26 cellular contexts compared by ENCODE assay signal in the genomic region with DNA sequence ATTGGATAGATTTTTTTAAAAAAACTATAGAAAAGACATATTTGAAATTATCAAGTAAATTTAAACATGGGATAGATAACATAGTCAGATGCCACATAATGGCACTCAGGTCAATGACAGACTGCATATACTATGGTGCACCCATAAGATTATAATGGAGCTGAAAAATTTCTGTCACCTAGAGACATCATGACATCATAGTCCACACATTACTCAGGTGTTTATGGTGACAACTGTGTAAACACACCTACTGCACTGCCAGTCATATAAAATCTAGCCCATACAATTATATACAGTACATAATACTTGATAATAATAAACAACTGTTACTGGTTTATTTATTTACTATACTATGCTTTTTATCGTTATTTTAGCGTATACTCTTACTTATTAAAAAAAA.
"Had no signal": no experiment of that assay in that cellular context is flagged by ENCODE, and none has a peak within 500 bp of the region (broad histone marks: within the 10 kb centered on the region; RNA-seq: fewer than 3 reads in every experiment).

No MANE protein-coding gene starts in this region.

- H3K4me3 ChIP-seq: left lung, lower lobe of right lung, ovary, right atrium auricular region, skin epidermis, stomach, testis, thyroid gland, transverse colon, upper lobe of left lung, vagina had no signal

- ATAC-seq: left cardiac atrium; left lung; lower lobe of right lung; natural killer cell treated with Interleukin-12 subunit alpha and Interleukin-12 subunit beta and Interleukin-15 and Interleukin-18, amount 100 ng/mL, for 72 hours; sciatic nerve; stimulated activated naive B cell treated with anti-CD40 and anti-IgM and Interleukin-4, amounts not matched to agents 10 μg/mL and 1 μg/mL and 100 μg/mL, for 72 hours; stimulated activated naive CD8-positive, alpha-beta T cell treated with anti-CD3 and anti-CD28 coated beads, Interleukin-15, Interleukin-2, amounts not matched to agents 100 U/mL and 50 U/mL, for 24 hours had no signal

- H3K27me3 Mint-ChIP-seq: naive B cell; natural killer cell treated with Interleukin-12 subunit alpha and Interleukin-12 subunit beta and Interleukin-15 and Interleukin-18, amount 100 ng/mL, for 72 hours; progenitor cell of endocrine pancreas; stimulated activated naive B cell treated with anti-CD40 and anti-IgM and Interleukin-4, amounts not matched to agents 10 μg/mL and 1 μg/mL and 100 μg/mL, for 72 hours had no signal

- H3K27me3 ChIP-seq: left lung, ovary, right atrium auricular region, stomach, testis, thyroid gland, transverse colon, upper lobe of left lung, vagina had no signal

- H3K4me3 Mint-ChIP-seq: naive B cell; natural killer cell treated with Interleukin-12 subunit alpha and Interleukin-12 subunit beta and Interleukin-15 and Interleukin-18, amount 100 ng/mL, for 72 hours; stimulated activated naive B cell treated with anti-CD40 and anti-IgM and Interleukin-4, amounts not matched to agents 10 μg/mL and 1 μg/mL and 100 μg/mL, for 72 hours had no signal

- H3K4me1 Mint-ChIP-seq: naive B cell; stimulated activated naive B cell treated with anti-CD40 and anti-IgM and Interleukin-4, amounts not matched to agents 10 μg/mL and 1 μg/mL and 100 μg/mL, for 72 hours had no signal

- H3K27ac ChIP-seq: left lung, lower lobe of right lung, ovary, right atrium auricular region, skin epidermis, stomach, testis, thyroid gland, transverse colon, upper lobe of left lung, vagina had no signal

- H3K9me3 ChIP-seq: left lung, lower lobe of right lung, ovary, right atrium auricular region, stomach, testis, thyroid gland, transverse colon, upper lobe of left lung, vagina had no signal

- H3K27ac Mint-ChIP-seq: natural killer cell treated with Interleukin-12 subunit alpha and Interleukin-12 subunit beta and Interleukin-15 and Interleukin-18, amount 100 ng/mL, for 72 hours; progenitor cell of endocrine pancreas; stimulated activated naive B cell treated with anti-CD40 and anti-IgM and Interleukin-4, amounts not matched to agents 10 μg/mL and 1 μg/mL and 100 μg/mL, for 72 hours had no signal

- H3K36me3 ChIP-seq: ovary had no signal

- H3K4me1 ChIP-seq: left lung, lower lobe of right lung, right atrium auricular region, stomach, testis, thyroid gland, transverse colon, upper lobe of left lung, vagina had no signal

- H3K9me3 Mint-ChIP-seq: naive B cell; natural killer cell treated with Interleukin-12 subunit alpha and Interleukin-12 subunit beta and Interleukin-15 and Interleukin-18, amount 100 ng/mL, for 72 hours had no signal

- DNase-seq: hippocampal formation; kidney glomerular epithelial cell; left cardiac atrium; left lung; lower lobe of right lung; mammary epithelial cell; mesenchymal stem cell; naive B cell; ovary; stimulated activated CD4-positive, alpha-beta T cell treated with anti-CD3 and anti-CD28 coated beads, Interleukin-12 subunit alpha, Interleukin-12 subunit beta, amount 100 ng/mL, for 4 hours; stimulated activated CD4-positive, alpha-beta T cell treated with anti-CD3 and anti-CD28 coated beads, Interleukin-15, amount 100 ng/mL, for 24 hours; stimulated activated CD4-positive, alpha-beta T cell treated with anti-CD3 and anti-CD28 coated beads, Interleukin-2, amount 100 ng/mL, for 24 hours; stimulated activated CD4-positive, alpha-beta T cell treated with anti-CD3 and anti-CD28 coated beads, Interleukin-4, amount 100 ng/mL, for 1 hour; stimulated activated naive B cell treated with anti-CD40 and anti-IgM and Interleukin-4, amounts not matched to agents 10 μg/mL and 1 μg/mL and 100 μg/mL, for 72 hours; stimulated activated naive CD8-positive, alpha-beta T cell treated with anti-CD3 and anti-CD28 coated beads, Interleukin-15, Interleukin-2, amounts not matched to agents 100 U/mL and 50 U/mL, for 24 hours; stomach; testis; thyroid gland; transverse colon; upper lobe of left lung had no signal
